8 cellular contexts compared by ENCODE assay signal in the genomic region with DNA sequence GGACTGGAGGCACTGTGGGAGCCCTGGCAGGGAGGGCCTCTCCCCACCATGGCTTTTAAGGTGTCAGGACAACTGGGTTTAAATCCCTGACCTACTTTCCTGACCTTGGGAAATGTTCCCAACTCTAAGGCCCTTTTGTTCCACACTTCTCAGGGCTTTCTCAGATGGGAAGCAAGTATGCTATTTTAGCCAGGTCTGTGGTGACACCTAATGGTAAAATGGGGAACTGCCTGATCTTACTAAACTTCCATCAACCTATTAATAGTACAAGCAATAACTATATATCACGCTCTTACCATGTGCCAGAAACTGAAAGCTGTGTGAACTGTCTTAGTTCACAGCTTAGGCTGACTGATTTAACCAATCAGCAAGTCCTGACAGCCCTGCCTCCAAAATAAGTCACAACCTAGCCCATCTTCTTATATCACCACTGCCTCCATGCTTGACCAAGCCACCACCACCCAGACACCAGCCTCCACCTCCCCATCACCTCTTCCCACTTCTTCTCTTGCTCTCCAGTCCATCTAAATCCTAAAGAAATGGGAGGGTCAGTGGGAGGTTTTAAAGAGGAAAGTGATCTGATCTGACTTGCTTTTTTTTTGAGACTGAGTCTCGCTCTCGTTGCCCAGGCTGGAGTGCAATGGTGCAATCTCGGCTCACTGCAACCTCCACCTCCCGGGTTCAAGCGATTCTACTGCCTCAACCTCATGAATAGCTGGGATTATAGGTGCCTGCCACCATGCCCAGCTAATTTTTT. TPM values are rescaled to one million over a fixed set of nuclear protein-coding genes. Genes with fewer than 3 reads are reported as not detected.
DNase-seq lines count a peak whose midpoint lies in the region; ATAC-seq and TF ChIP-seq lines count a peak whose summit lies in the region.

No MANE protein-coding gene starts in this region.

- WGBS in hepatocyte (ENCODE audit: low lambda C conversion rate, missing lambda C conversion rate), result 72% methylated on average over 6 of the region's 6 CpGs
- WGBS in sigmoid colon, 2 donors, result 68 to 74% methylated on average over 6 of the region's 6 CpGs

- H4K20me1 ChIP-seq in hepatocyte (ENCODE audit: insufficient read depth, poor library complexity, severe bottlenecking), result no peaks in the 10 kb centered on the region

- peak; percentile 84 for ATAC-seq in Right ventricle myocardium inferior
- ATAC-seq in HG02798 (IDR thresholded peaks at IDR 0.05; ENCODE audit: poor library complexity, unreplicated experiment), result peak; percentile 87

- no peak overlapping the region for H3K4me2 ChIP-seq in hepatocyte

- H3K4me3 ChIP-seq in SJCRH30, result no peak overlapping the region
- no peak overlapping the region for H3K4me3 ChIP-seq in astrocyte of the spinal cord (ENCODE audit: low read depth, low read length)
- no peak overlapping the region for H3K4me3 ChIP-seq in hepatocyte
- no peak overlapping the region for H3K4me3 ChIP-seq in sigmoid colon

- DNase-seq in Right ventricle myocardium inferior (ENCODE audit: missing footprints), result no peak
- no peak for DNase-seq in cardiac septum (ENCODE audit: low spot score)
- peak; percentile 80 for DNase-seq in NCI-H128 (lab: John Stamatoyannopoulos, UW; ENCODE audit: unreplicated experiment)
- DNase-seq in SJCRH30, result peak; percentile 73 to 97
- DNase-seq in astrocyte of the spinal cord (ENCODE audit: low read depth, low spot score), result peak; percentile 81
- DNase-seq in hepatocyte (ENCODE audit: low spot score), result peak; percentile 87
- DNase-seq in sigmoid colon, result no peak

- H3K4me1 ChIP-seq in SJCRH30, result peaks cover 8% of the 10 kb centered on the region; the same call in 1 of the 2 replicates
- no peaks in the 10 kb centered on the region for H3K4me1 ChIP-seq in hepatocyte (ENCODE audit: insufficient read depth)
- H3K4me1 ChIP-seq in sigmoid colon, result peaks cover 0 to 9% (median 7%) of the 10 kb centered on the region in 4 donors

- no peak for TF ChIP-seq EP300 in sigmoid colon (IDR thresholded peaks at IDR 0.05)

- H3K9me2 ChIP-seq in hepatocyte (replicated peaks; ENCODE audit: insufficient read depth), result no peaks in the 10 kb centered on the region

- TF ChIP-seq CTCF in astrocyte of the spinal cord (IDR thresholded peaks at IDR 0.05; ENCODE audit: low read depth, low read length) (peak; percentile 80), hepatocyte (IDR thresholded peaks at IDR 0.05; ENCODE audit: poor library complexity) (peak; percentile 87), sigmoid colon (IDR thresholded peaks at IDR 0.05) (peak; percentile 77 to 93 (median 81))

- H3K27ac ChIP-seq in SJCRH30 (no peak overlapping the region), hepatocyte (no peak overlapping the region), sigmoid colon (peak overlapping the region in 3 of 4 donors; percentile 11 to 39 (median 27))

- no peak for TF ChIP-seq POLR2A in sigmoid colon (IDR thresholded peaks at IDR 0.05)

- in situ Hi-C loops in astrocyte of the spinal cord (cut with HindIII; ENCODE audit: low sequenced_read_pairs), result no loop called here

- H3K27me3 ChIP-seq in SJCRH30, result no peaks in the 10 kb centered on the region
- H3K27me3 ChIP-seq in hepatocyte, result no peaks in the 10 kb centered on the region
- no peaks in the 10 kb centered on the region for H3K27me3 ChIP-seq in sigmoid colon

- H2AFZ ChIP-seq in hepatocyte, result no peak overlapping the region

- H3K9me3 ChIP-seq in SJCRH30 (replicated peaks) (no peaks in the 10 kb centered on the region), hepatocyte (ENCODE audit: low read depth) (no peaks in the 10 kb centered on the region), sigmoid colon (no peaks in the 10 kb centered on the region)

- intact Hi-C loops in Right ventricle myocardium inferior (cut with DNase I), result loop anchor here (1.0 to 5.0 kb wide), 3 partner anchors 152 to 339 kb away; no protein-coding TSS in a partner anchor
- intact Hi-C loops in cardiac septum (cut with DNase I), result loop anchor here (2.0 kb wide), 2 partner anchors 264 to 340 kb away; no protein-coding TSS in a partner anchor
- intact Hi-C loops in sigmoid colon (cut with DNase I), result loop anchor here (1.0 to 5.0 kb wide), 2 partner anchors 265 to 332 kb away; no protein-coding TSS in a partner anchor

- H3K36me3 ChIP-seq in SJCRH30 (no peaks in the 10 kb centered on the region), hepatocyte (replicated peaks; ENCODE audit: insufficient read depth, low read depth) (no peaks in the 10 kb centered on the region), sigmoid colon (no peaks in the 10 kb centered on the region)

- H3K79me2 ChIP-seq in hepatocyte, result no peaks in the 10 kb centered on the region

RNA-seq across cellular contexts. Expression of gene BLCAP, which starts 6.9 kb away (rescaled TPM):
- total RNA-seq in Right ventricle myocardium inferior, result 92.1 TPM
- 89.3 TPM for total RNA-seq in cardiac septum
- total RNA-seq in SJCRH30 (2014; rRNA removed; shearing (Covaris generic)), result 172 and 191 TPM in 2 replicates
- total RNA-seq in hepatocyte, result 71.9 TPM in 2 replicates
- 65.8 and 70.0 TPM in 2 replicates for polyA plus RNA-seq in hepatocyte
- 10 to 100 TPM; 53.1 to 68.1 (median 57.1) TPM for total RNA-seq in sigmoid colon
- 10 to 100 TPM; 40.2 to 68.7 (median 56.5) TPM for polyA plus RNA-seq in sigmoid colon

RNA-seq across cellular contexts. Expression of gene NNAT, which starts 13.5 kb away (rescaled TPM):
- total RNA-seq in Right ventricle myocardium inferior (0.19 TPM), cardiac septum (not detected), hepatocyte (not detected in 2 replicates), sigmoid colon (100 to 1,000 TPM in 2 of 4 donors, 10 to 100 TPM in 2; 82.8 to 125 (median 97.2) TPM)
- not detected in 2 replicates for total RNA-seq in SJCRH30 (2014; rRNA removed; shearing (Covaris generic))
- polyA plus RNA-seq in hepatocyte (0.43 and 1.1 TPM in 2 replicates), sigmoid colon (10 to 100 TPM in 1 of 3 donors, 1 to 10 TPM in 1, not detected in 1; 7.8 to 20.8 TPM)

Comparison
In these comparisons a context has a peak if more than half of its experiments do, and no peak if none do; other contexts are left out.
1. DNase-seq: peak in NCI-H128 (single experiment), SJCRH30 (2 of 2), astrocyte of the spinal cord (single experiment) and hepatocyte (single experiment); none in Right ventricle myocardium inferior (single experiment), cardiac septum (single experiment) and sigmoid colon (single experiment).
2. H3K27ac ChIP-seq: peak in sigmoid colon (3 of 4); none in SJCRH30 (single experiment) and hepatocyte (single experiment).
3. RNA of gene NNAT, which starts 13.5 kb away (total RNA-seq): 82.8 to 125 TPM in sigmoid colon; 0.19 TPM in Right ventricle myocardium inferior (single experiment), not detected in cardiac septum (single experiment), not detected in SJCRH30 and not detected in hepatocyte; every median in the first group is over 10 times any median in the second.
4. Peak in every context shown above with its lines, with median percentiles within 50 percentile points of each other: CTCF ChIP-seq.